In the genomic region with DNA sequence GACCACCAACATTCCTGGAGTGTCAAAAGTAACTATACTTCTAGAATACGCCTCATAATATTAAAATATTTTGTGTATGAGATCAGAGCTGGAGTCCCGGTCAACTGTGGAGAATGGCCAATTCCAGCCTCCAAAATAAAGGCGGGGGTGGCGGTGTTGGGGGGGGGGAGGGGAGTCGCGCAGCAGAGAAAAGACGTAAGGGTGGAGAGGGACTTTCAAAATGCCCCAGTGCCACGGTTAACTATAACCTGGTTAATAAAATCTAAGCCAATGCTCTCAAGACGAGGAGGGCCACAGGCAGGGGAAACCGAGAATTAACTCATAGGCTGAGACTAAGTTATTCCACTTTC, we compare ENCODE assay signal across 8 cellular contexts. TPM values are rescaled to one million over a fixed set of nuclear protein-coding genes. Genes with fewer than 3 reads are reported as not detected.
A peak's percentile ranks its signal among the peaks of the same experiment; 100 is the strongest.
DNase-seq lines count a peak whose midpoint lies in the region; TF ChIP-seq lines count a peak whose summit lies in the region.

No MANE protein-coding gene starts in this region.

- peaks cover 1% of the 10 kb centered on the region for H3K4me1 ChIP-seq in urinary bladder (ENCODE audit: insufficient read depth)

- peak overlapping the region; percentile 84 for H3K4me3 ChIP-seq in HFF-Myc (replicated peaks; ENCODE audit: low read depth, low read length)
- peak overlapping the region; percentile 77 for H3K4me3 ChIP-seq in urinary bladder (ENCODE audit: low read depth, low read length)

- H3K27ac ChIP-seq in urinary bladder (ENCODE audit: low read depth), result peak overlapping the region; percentile 96

- 0% methylated on average over 10 of the region's 10 CpGs for WGBS in urinary bladder

- DNase-seq in GM03348 (ENCODE audit: low spot score) (peak; percentile 90), HFF-Myc (ENCODE audit: extremely low read depth, low read depth) (no peak), RPMI8226 (peak; percentile 78), dermis blood vessel endothelial cell (peak; percentile 77), medulla oblongata (ENCODE audit: extremely low spot score) (peak; percentile 24), NCI-H2107 (lab: John Stamatoyannopoulos, UW) (no peak), retina (no peak)

- H3K36me3 ChIP-seq in urinary bladder (ENCODE audit: insufficient read depth), result no peaks in the 10 kb centered on the region

- TF ChIP-seq CTCF in HFF-Myc (IDR thresholded peaks at IDR 0.05; ENCODE audit: low read depth, low read length, missing control alignments), result no peak

RNA-seq across cellular contexts. Expression of gene NUP153, which starts 1.3 kb away (rescaled TPM):
- total RNA-seq in dermis blood vessel endothelial cell (31.3 and 41.7 TPM in 2 replicates), urinary bladder (43.6 TPM)
- 16.9 TPM for polyA plus RNA-seq in urinary bladder

Comparison
In these comparisons a context has a peak if more than half of its experiments do, and no peak if none do; other contexts are left out.
1. DNase-seq: peak in GM03348 (single experiment), RPMI8226 (single experiment), dermis blood vessel endothelial cell (single experiment) and medulla oblongata (single experiment); none in HFF-Myc (single experiment), NCI-H2107 (single experiment) and retina (single experiment).